In genomic region chr13:53250977-53251376, GRCh38 we compare ENCODE assay signal across 23 cellular contexts.
"Had no signal": no experiment of that assay in that cellular context is flagged by ENCODE, and none has a peak within 500 bp of the region (broad histone marks: within the 10 kb centered on the region; RNA-seq: fewer than 3 reads in every experiment).

No MANE protein-coding gene starts in this region.

- H3K27me3 Mint-ChIP-seq: activated CD4-positive, alpha-beta T cell treated with anti-CD3 and anti-CD28 coated beads, Interleukin-2, amount 10 ng/mL, durations not matched to agents 7 days and 5 days; activated CD8-positive, alpha-beta memory T cell treated with anti-CD3 and anti-CD28 coated beads, Interleukin-2, amount 10 ng/mL, durations not matched to agents 7 days and 5 days; central memory CD8-positive, alpha-beta T cell had no signal

- H3K36me3 Mint-ChIP-seq: activated CD8-positive, alpha-beta memory T cell treated with anti-CD3 and anti-CD28 coated beads, Interleukin-2, amount 10 ng/mL, durations not matched to agents 7 days and 5 days; activated naive CD4-positive, alpha-beta T cell treated with anti-CD3 and anti-CD28 coated beads, Interleukin-2, amount 50 U/mL, for 72 hours; mesothelial cell of epicardium; naive B cell; stimulated activated naive B cell treated with anti-CD40 and anti-IgM and Interleukin-4, amounts not matched to agents 10 μg/mL and 1 μg/mL and 100 μg/mL, for 72 hours had no signal

- H3K4me3 Mint-ChIP-seq: activated CD4-positive, alpha-beta T cell treated with anti-CD3 and anti-CD28 coated beads, Interleukin-2, amount 10 ng/mL, durations not matched to agents 7 days and 5 days; activated CD8-positive, alpha-beta memory T cell treated with anti-CD3 and anti-CD28 coated beads, Interleukin-2, amount 10 ng/mL, durations not matched to agents 7 days and 5 days; activated CD8-positive, alpha-beta T cell treated with anti-CD3 and anti-CD28 coated beads, Interleukin-2, amount 10 ng/mL, durations not matched to agents 7 days and 5 days; central memory CD8-positive, alpha-beta T cell; mesothelial cell of epicardium; naive B cell; nephron progenitor cell; stimulated activated naive B cell treated with anti-CD40 and anti-IgM and Interleukin-4, amounts not matched to agents 10 μg/mL and 1 μg/mL and 100 μg/mL, for 72 hours; WTC11 had no signal

- H3K4me1 Mint-ChIP-seq: activated CD4-positive, alpha-beta T cell treated with anti-CD3 and anti-CD28 coated beads, Interleukin-2, amount 10 ng/mL, durations not matched to agents 7 days and 5 days; activated CD8-positive, alpha-beta memory T cell treated with anti-CD3 and anti-CD28 coated beads, Interleukin-2, amount 10 ng/mL, durations not matched to agents 7 days and 5 days; central memory CD8-positive, alpha-beta T cell; naive B cell; stimulated activated naive B cell treated with anti-CD40 and anti-IgM and Interleukin-4, amounts not matched to agents 10 μg/mL and 1 μg/mL and 100 μg/mL, for 72 hours had no signal

- H3K27ac Mint-ChIP-seq: activated CD4-positive, alpha-beta T cell treated with anti-CD3 and anti-CD28 coated beads, Interleukin-2, amount 10 ng/mL, durations not matched to agents 7 days and 5 days; activated CD8-positive, alpha-beta memory T cell treated with anti-CD3 and anti-CD28 coated beads, Interleukin-2, amount 10 ng/mL, durations not matched to agents 7 days and 5 days; activated CD8-positive, alpha-beta T cell treated with anti-CD3 and anti-CD28 coated beads, Interleukin-2, amount 10 ng/mL, durations not matched to agents 7 days and 5 days; activated naive CD4-positive, alpha-beta T cell treated with anti-CD3 and anti-CD28 coated beads, Interleukin-2, amount 50 U/mL, for 72 hours; activated T-helper 2 cell treated with anti-CD3 and anti-CD28 coated beads, Interferon-gamma antibody, Interleukin-2, Interleukin-4, amounts not matched to agents 10 μg/mL and 5 μg/mL and 100 μg/mL, durations not matched to agents 14 hours and 24 hours and 36 hours; mesothelial cell of epicardium; naive B cell; nephron progenitor cell; stimulated activated naive B cell treated with anti-CD40 and anti-IgM and Interleukin-4, amounts not matched to agents 10 μg/mL and 1 μg/mL and 100 μg/mL, for 72 hours; WTC11 had no signal

- DNase-seq: activated CD4-positive, alpha-beta T cell treated with anti-CD3 and anti-CD28 coated beads for 1 hour; activated CD8-positive, alpha-beta memory T cell treated with anti-CD3 and anti-CD28 coated beads, Interleukin-2, amount 10 ng/mL, durations not matched to agents 7 days and 5 days; activated naive CD4-positive, alpha-beta T cell; activated T-cell treated with anti-CD3 and anti-CD28 coated beads, Interleukin-2, amount 50 U/mL, for 48 hours; effector CD4-positive, alpha-beta T cell; ovary; stimulated activated CD4-positive, alpha-beta T cell treated with anti-CD3 and anti-CD28 coated beads, Interleukin-1b, Interleukin-23, amount 100 ng/mL, for 48 hours; stimulated activated CD4-positive, alpha-beta T cell treated with anti-CD3 and anti-CD28 coated beads, Interleukin-4, amount 100 ng/mL, for 4 hours; stimulated activated CD8-positive, alpha-beta memory T cell treated with anti-CD3 and anti-CD28 coated beads, Interleukin-4, amount 100 ng/mL, for 48 hours; stimulated activated naive B cell treated with anti-CD40 and anti-IgM and Interleukin-4, amounts not matched to agents 10 μg/mL and 1 μg/mL and 100 μg/mL, for 72 hours had no signal

- H3K9me3 ChIP-seq: esophagus muscularis mucosa, heart left ventricle, ovary, prostate gland, testis had no signal
